In the genomic region with DNA sequence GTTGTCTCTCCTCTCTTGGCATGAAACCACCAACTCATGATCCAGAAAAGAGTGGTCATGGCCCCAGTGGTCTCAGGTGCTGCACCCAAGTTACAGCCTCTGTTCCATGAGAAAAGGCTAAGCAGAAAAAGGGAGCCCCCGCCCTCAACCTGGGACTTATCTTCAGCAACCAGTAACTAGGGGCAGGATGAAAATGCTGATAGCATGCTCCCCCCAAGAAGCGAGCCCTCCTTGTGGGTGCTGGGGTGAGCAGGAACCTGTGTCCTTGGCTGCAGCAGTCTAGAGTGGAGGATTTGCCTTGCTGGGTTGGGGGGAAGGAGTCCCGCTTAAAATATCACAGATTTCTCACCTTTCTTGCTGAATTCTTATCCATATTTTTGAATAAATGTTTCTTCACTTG, we compare ENCODE assay signal across 1 cellular context.
TF ChIP-seq lines count a peak whose summit lies in the region.

No MANE protein-coding gene starts in this region.

TF ChIP-seq in K562, 482 proteins besides CTCF, POLR2A, EP300 and RAD21 (continued from another document):
- TF ChIP-seq PCBP2 (IDR thresholded peaks at IDR 0.05; ENCODE audit: low read depth, low read length, poor library complexity, severe bottlenecking) (no peak), PML (IDR thresholded peaks at IDR 0.05; ENCODE audit: low read length) (no peak), HNRNPK (IDR thresholded peaks at IDR 0.05; ENCODE audit: low read depth, low read length, poor library complexity, severe bottlenecking) (no peak), ZNF121 (CRISPR knock-in tag; conservative IDR thresholded peaks at IDR 0.05) (no peak), TAL1 (IDR thresholded peaks at IDR 0.05) (peak; percentile 44; the same call in 1 of the 2 replicates), TCF3 (CRISPR knock-in tag; IDR thresholded peaks at IDR 0.05) (peak; percentile 47), CBFA2T3 (IDR thresholded peaks at IDR 0.05) (peak; percentile 68), HDGF (IDR thresholded peaks at IDR 0.05) (no peak), CBFA2T2 (conservative IDR thresholded peaks at IDR 0.05) (peak; percentile 42; the same call in 1 of the 2 replicates), ZNF589 (CRISPR knock-in tag; IDR thresholded peaks at IDR 0.05; ENCODE audit: low read depth) (no peak), ATF7 (IDR thresholded peaks at IDR 0.05) (no peak), TCF7L2 (IDR thresholded peaks at IDR 0.05; ENCODE audit: low read depth, low read length) (no peak), CBX3 (IDR thresholded peaks at IDR 0.05; ENCODE audit: borderline replicate concordance in 1 of 2, low read length in 2 of 2) (no peak), EWSR1 (IDR thresholded peaks at IDR 0.05; ENCODE audit: borderline replicate concordance, low read depth, partially characterized antibody) (no peak), PTTG1 (tag; IDR thresholded peaks at IDR 0.05; ENCODE audit: low read depth) (no peak), COPS2 (conservative IDR thresholded peaks at IDR 0.05) (no peak), ZNF134 (CRISPR knock-in tag; conservative IDR thresholded peaks at IDR 0.05) (no peak), POU5F1 (IDR thresholded peaks at IDR 0.05; ENCODE audit: borderline replicate concordance, low read depth, low read length, partially characterized antibody) (no peak), BHLHE40 (IDR thresholded peaks at IDR 0.05; ENCODE audit: low read length) (no peak), HDAC6 (IDR thresholded peaks at IDR 0.05; ENCODE audit: low read depth, low read length) (no peak), ZNF224 (CRISPR knock-in tag; IDR thresholded peaks at IDR 0.05) (no peak), PRPF4 (IDR thresholded peaks at IDR 0.05; ENCODE audit: insufficient read depth, low read depth, low read length, poor library complexity, severe bottlenecking) (no peak), SMAD2 (IDR thresholded peaks at IDR 0.05; ENCODE audit: low read depth, low read length) (no peak), ZNF75A (CRISPR knock-in tag; IDR thresholded peaks at IDR 0.05) (no peak), RBM22 (IDR thresholded peaks at IDR 0.05; ENCODE audit: low read depth, low read length, poor library complexity, severe bottlenecking) (no peak), TCFL5 (CRISPR knock-in tag; conservative IDR thresholded peaks at IDR 0.05) (no peak), STAG1 (CRISPR knock-in tag; IDR thresholded peaks at IDR 0.05; ENCODE audit: borderline replicate concordance) (no peak), ARID1B (IDR thresholded peaks at IDR 0.05) (peak; percentile 52), RB1 (IDR thresholded peaks at IDR 0.05; ENCODE audit: low read depth) (no peak), MIER1 (IDR thresholded peaks at IDR 0.05; ENCODE audit: low read depth) (no peak), DPF2 (IDR thresholded peaks at IDR 0.05) (0 out of 2 replicates have a peak, but pooled peaks have one; percentile 19)
- TF ChIP-seq, protein P1, sequence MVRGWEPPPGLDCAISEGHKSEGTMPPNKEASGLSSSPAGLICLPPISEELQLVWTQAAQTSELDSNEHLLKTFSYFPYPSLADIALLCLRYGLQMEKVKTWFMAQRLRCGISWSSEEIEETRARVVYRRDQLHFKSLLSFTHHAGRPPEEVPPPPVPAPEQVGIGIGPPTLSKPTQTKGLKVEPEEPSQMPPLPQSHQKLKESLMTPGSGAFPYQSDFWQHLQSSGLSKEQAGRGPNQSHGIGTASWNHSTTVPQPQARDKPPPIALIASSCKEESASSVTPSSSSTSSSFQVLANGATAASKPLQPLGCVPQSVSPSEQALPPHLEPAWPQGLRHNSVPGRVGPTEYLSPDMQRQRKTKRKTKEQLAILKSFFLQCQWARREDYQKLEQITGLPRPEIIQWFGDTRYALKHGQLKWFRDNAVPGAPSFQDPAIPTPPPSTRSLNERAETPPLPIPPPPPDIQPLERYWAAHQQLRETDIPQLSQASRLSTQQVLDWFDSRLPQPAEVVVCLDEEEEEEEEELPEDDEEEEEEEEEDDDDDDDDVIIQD (CRISPR knock-in tag; IDR thresholded peaks at IDR 0.05), result no peak
- TF ChIP-seq, protein P2, sequence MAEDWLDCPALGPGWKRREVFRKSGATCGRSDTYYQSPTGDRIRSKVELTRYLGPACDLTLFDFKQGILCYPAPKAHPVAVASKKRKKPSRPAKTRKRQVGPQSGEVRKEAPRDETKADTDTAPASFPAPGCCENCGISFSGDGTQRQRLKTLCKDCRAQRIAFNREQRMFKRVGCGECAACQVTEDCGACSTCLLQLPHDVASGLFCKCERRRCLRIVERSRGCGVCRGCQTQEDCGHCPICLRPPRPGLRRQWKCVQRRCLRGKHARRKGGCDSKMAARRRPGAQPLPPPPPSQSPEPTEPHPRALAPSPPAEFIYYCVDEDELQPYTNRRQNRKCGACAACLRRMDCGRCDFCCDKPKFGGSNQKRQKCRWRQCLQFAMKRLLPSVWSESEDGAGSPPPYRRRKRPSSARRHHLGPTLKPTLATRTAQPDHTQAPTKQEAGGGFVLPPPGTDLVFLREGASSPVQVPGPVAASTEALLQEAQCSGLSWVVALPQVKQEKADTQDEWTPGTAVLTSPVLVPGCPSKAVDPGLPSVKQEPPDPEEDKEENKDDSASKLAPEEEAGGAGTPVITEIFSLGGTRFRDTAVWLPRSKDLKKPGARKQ (CRISPR knock-in tag; IDR thresholded peaks at IDR 0.05), result no peak
- TF ChIP-seq, protein P3, sequence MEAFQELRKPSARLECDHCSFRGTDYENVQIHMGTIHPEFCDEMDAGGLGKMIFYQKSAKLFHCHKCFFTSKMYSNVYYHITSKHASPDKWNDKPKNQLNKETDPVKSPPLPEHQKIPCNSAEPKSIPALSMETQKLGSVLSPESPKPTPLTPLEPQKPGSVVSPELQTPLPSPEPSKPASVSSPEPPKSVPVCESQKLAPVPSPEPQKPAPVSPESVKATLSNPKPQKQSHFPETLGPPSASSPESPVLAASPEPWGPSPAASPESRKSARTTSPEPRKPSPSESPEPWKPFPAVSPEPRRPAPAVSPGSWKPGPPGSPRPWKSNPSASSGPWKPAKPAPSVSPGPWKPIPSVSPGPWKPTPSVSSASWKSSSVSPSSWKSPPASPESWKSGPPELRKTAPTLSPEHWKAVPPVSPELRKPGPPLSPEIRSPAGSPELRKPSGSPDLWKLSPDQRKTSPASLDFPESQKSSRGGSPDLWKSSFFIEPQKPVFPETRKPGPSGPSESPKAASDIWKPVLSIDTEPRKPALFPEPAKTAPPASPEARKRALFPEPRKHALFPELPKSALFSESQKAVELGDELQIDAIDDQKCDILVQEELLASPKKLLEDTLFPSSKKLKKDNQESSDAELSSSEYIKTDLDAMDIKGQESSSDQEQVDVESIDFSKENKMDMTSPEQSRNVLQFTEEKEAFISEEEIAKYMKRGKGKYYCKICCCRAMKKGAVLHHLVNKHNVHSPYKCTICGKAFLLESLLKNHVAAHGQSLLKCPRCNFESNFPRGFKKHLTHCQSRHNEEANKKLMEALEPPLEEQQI (IDR thresholded peaks at IDR 0.05), result 0 out of 2 replicates have a peak, but pooled peaks have one; percentile 5
- TF ChIP-seq, protein P4, sequence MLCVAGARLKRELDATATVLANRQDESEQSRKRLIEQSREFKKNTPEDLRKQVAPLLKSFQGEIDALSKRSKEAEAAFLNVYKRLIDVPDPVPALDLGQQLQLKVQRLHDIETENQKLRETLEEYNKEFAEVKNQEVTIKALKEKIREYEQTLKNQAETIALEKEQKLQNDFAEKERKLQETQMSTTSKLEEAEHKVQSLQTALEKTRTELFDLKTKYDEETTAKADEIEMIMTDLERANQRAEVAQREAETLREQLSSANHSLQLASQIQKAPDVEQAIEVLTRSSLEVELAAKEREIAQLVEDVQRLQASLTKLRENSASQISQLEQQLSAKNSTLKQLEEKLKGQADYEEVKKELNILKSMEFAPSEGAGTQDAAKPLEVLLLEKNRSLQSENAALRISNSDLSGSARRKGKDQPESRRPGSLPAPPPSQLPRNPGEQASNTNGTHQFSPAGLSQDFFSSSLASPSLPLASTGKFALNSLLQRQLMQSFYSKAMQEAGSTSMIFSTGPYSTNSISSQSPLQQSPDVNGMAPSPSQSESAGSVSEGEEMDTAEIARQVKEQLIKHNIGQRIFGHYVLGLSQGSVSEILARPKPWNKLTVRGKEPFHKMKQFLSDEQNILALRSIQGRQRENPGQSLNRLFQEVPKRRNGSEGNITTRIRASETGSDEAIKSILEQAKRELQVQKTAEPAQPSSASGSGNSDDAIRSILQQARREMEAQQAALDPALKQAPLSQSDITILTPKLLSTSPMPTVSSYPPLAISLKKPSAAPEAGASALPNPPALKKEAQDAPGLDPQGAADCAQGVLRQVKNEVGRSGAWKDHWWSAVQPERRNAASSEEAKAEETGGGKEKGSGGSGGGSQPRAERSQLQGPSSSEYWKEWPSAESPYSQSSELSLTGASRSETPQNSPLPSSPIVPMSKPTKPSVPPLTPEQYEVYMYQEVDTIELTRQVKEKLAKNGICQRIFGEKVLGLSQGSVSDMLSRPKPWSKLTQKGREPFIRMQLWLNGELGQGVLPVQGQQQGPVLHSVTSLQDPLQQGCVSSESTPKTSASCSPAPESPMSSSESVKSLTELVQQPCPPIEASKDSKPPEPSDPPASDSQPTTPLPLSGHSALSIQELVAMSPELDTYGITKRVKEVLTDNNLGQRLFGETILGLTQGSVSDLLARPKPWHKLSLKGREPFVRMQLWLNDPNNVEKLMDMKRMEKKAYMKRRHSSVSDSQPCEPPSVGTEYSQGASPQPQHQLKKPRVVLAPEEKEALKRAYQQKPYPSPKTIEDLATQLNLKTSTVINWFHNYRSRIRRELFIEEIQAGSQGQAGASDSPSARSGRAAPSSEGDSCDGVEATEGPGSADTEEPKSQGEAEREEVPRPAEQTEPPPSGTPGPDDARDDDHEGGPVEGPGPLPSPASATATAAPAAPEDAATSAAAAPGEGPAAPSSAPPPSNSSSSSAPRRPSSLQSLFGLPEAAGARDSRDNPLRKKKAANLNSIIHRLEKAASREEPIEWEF (CRISPR knock-in tag; IDR thresholded peaks at IDR 0.05), result no peak
- TF ChIP-seq, protein P5, sequence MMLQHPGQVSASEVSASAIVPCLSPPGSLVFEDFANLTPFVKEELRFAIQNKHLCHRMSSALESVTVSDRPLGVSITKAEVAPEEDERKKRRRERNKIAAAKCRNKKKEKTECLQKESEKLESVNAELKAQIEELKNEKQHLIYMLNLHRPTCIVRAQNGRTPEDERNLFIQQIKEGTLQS (IDR thresholded peaks at IDR 0.05), result no peak
- TF ChIP-seq, protein P5 (CRISPR knock-in tag; conservative IDR thresholded peaks at IDR 0.05), result no peak
